19 cellular contexts compared by ENCODE assay signal in genomic region chr11:125330462-125331325, GRCh38.
DNase-seq lines count a peak whose midpoint lies in the region; ATAC-seq and TF ChIP-seq lines count a peak whose summit lies in the region.
"Had no signal": no experiment of that assay in that cellular context is flagged by ENCODE, and none has a peak within 500 bp of the region (broad histone marks: within the 10 kb centered on the region; RNA-seq: fewer than 3 reads in every experiment).

No MANE protein-coding gene starts in this region.

- H3K27ac ChIP-seq in dorsolateral prefrontal cortex (peak overlapping the region in 55 of 59 donors; percentile 28 to 87 (median 71)), Peyer's patch (no peak overlapping the region)
- H3K27ac ChIP-seq: KMS-11 had no signal

- H3K4me3 ChIP-seq in dorsolateral prefrontal cortex, result no peak overlapping the region
- no peak overlapping the region for H3K4me3 ChIP-seq in Peyer's patch

- CTCF ChIA-PET in WTC11 (lab: Charles Lee), result interaction anchor here (0.6 to 3.1 kb wide), 13 partner anchors 12 to 239 kb away, joined by 3 to 21 read pairs (median 4); no protein-coding TSS in a partner anchor

- peak; percentile 43; the same call in 1 of the 2 replicates for ATAC-seq in WTC11
- ATAC-seq in activated naive CD4-positive, alpha-beta T cell treated with anti-CD3 and anti-CD28 coated beads, Interleukin-2, amount 50 U/mL, for 72 hours, result no peak
- ATAC-seq: HCT116 had no signal

- no peak for TF ChIP-seq CTCF in WTC11 (IDR thresholded peaks at IDR 0.05)
- TF ChIP-seq CTCF in dorsolateral prefrontal cortex (IDR thresholded peaks at IDR 0.05 in 54 of 56, conservative IDR thresholded peaks at IDR 0.05 in 2 of 56; ENCODE audit: low read depth in 1 of 56, partially characterized antibody in 56 of 56), result no peak
- no peak for TF ChIP-seq CTCF in Peyer's patch (IDR thresholded peaks at IDR 0.05)

- H3K4me1 ChIP-seq in Peyer's patch, result no peaks in the 10 kb centered on the region
- H3K4me1 ChIP-seq: BE2C had no signal

- H3K36me3 ChIP-seq in Peyer's patch, result no peaks in the 10 kb centered on the region
- H3K36me3 ChIP-seq: BE2C had no signal

- no peaks in the 10 kb centered on the region for H3K9me3 ChIP-seq in Peyer's patch
- H3K9me3 ChIP-seq: BE2C had no signal

- H3K36me3 Mint-ChIP-seq in WTC11, result no peaks in the 10 kb centered on the region
- no peaks in the 10 kb centered on the region for H3K36me3 Mint-ChIP-seq in activated naive CD4-positive, alpha-beta T cell treated with anti-CD3 and anti-CD28 coated beads, Interleukin-2, amount 50 U/mL, for 72 hours

- H3K27ac Mint-ChIP-seq in WTC11, result no peak overlapping the region
- no peak overlapping the region for H3K27ac Mint-ChIP-seq in activated naive CD4-positive, alpha-beta T cell treated with anti-CD3 and anti-CD28 coated beads, Interleukin-2, amount 50 U/mL, for 72 hours

- POLR2A ChIA-PET in WTC11 (lab: Charles Lee), result no interaction called here

- H3K27me3 ChIP-seq in dorsolateral prefrontal cortex, result no peaks in the 10 kb centered on the region
- H3K27me3 ChIP-seq in Peyer's patch, result no peaks in the 10 kb centered on the region

- TF ChIP-seq POLR2A in Peyer's patch (IDR thresholded peaks at IDR 0.05), result no peak

- no peak for DNase-seq in WTC11 (ENCODE audit: low spot score)
- peak in 1 of 10 donors; percentile 40 for DNase-seq in dorsolateral prefrontal cortex
- peak; percentile 43 for DNase-seq in mesenteric fat pad (ENCODE audit: low spot score)
- DNase-seq in posterior vena cava (ENCODE audit: low spot score), result peak; percentile 19
- DNase-seq in activated naive CD4-positive, alpha-beta T cell treated with anti-CD3 and anti-CD28 coated beads, Interleukin-2, amount 50 U/mL, for 72 hours (ENCODE audit: low spot score in 2 of 2), result no peak
- DNase-seq in Peyer's patch, result no peak
- DNase-seq in activated CD8-positive, alpha-beta memory T cell treated with anti-CD3 and anti-CD28 coated beads, Interleukin-2, amount 50 U/mL, for 48 hours, result no peak
- DNase-seq in GOT3 (lab: John Stamatoyannopoulos, UW), result no peak
- DNase-seq: BE2C, DMS53, IMR-90, NCI-H1105, NCI-H146, NCI-H2029, NCI-H226, NCI-H510A treated with DMSO at 0.1 percent for 48 hours, NCI-H748 treated with DMSO at 0.1 percent for 48 hours had no signal

- peaks cover 4% of the 10 kb centered on the region; the same call in 1 of the 2 replicates for H3K27me3 Mint-ChIP-seq in WTC11 (ENCODE audit: low read depth)

- intact Hi-C loops in dorsolateral prefrontal cortex (cut with DNase I), result loop anchor here in 1 of 2 donors (5.0 kb wide), 1 partner anchor 163 kb away; no protein-coding TSS in a partner anchor
- intact Hi-C loops in posterior vena cava (cut with DNase I), result no loop called here

- no peak overlapping the region for H3K4me3 Mint-ChIP-seq in WTC11

- peaks cover 25% of the 10 kb centered on the region for H3K4me1 Mint-ChIP-seq in WTC11

- no peaks in the 10 kb centered on the region for H3K9me3 Mint-ChIP-seq in WTC11
- H3K9me3 Mint-ChIP-seq in activated naive CD4-positive, alpha-beta T cell treated with anti-CD3 and anti-CD28 coated beads, Interleukin-2, amount 50 U/mL, for 72 hours, result no peaks in the 10 kb centered on the region

TF ChIP-seq in WTC11, 78 proteins besides CTCF, POLR2A, EP300 and RAD21:
- TF ChIP-seq ATF6 (CRISPR knock-in tag; IDR thresholded peaks at IDR 0.05) (no peak), FOXP1 (CRISPR knock-in tag; IDR thresholded peaks at IDR 0.05; ENCODE audit: borderline replicate concordance) (no peak), ETV6 (CRISPR knock-in tag; IDR thresholded peaks at IDR 0.05) (no peak), ZMAT4 (CRISPR knock-in tag; IDR thresholded peaks at IDR 0.05) (no peak), NFE2L1 (CRISPR knock-in tag; IDR thresholded peaks at IDR 0.05) (no peak), MYBL2 (CRISPR knock-in tag; IDR thresholded peaks at IDR 0.05) (no peak), AR (CRISPR knock-in tag; IDR thresholded peaks at IDR 0.05) (no peak), ZNF512 (CRISPR knock-in tag; IDR thresholded peaks at IDR 0.05; ENCODE audit: borderline replicate concordance) (no peak), E2F5 (CRISPR knock-in tag; IDR thresholded peaks at IDR 0.05) (no peak), IRF1 (CRISPR knock-in tag; IDR thresholded peaks at IDR 0.05) (no peak), JUN (CRISPR knock-in tag; IDR thresholded peaks at IDR 0.05) (no peak), FOXK1 (CRISPR knock-in tag; IDR thresholded peaks at IDR 0.05) (no peak), TEAD1 (CRISPR knock-in tag; IDR thresholded peaks at IDR 0.05) (no peak)

Comparison
In these comparisons a context has a peak if more than half of its experiments do, and no peak if none do; other contexts are left out.
1. DNase-seq: peak in mesenteric fat pad (single experiment) and posterior vena cava (single experiment); none in WTC11 (single experiment), activated naive CD4-positive, alpha-beta T cell treated with anti-CD3 and anti-CD28 coated beads, Interleukin-2, amount 50 U/mL, for 72 hours (0 of 2), Peyer's patch (0 of 3), activated CD8-positive, alpha-beta memory T cell treated with anti-CD3 and anti-CD28 coated beads, Interleukin-2, amount 50 U/mL, for 48 hours (single experiment) and GOT3 (single experiment).
2. H3K27ac ChIP-seq: peak in dorsolateral prefrontal cortex (55 of 59); none in Peyer's patch (0 of 4).